Comparison of ENCODE assay signal across 8 cellular contexts in genomic region chr10:78407009-78407711, GRCh38.
A peak's percentile ranks its signal among the peaks of the same experiment; 100 is the strongest.
DNase-seq lines count a peak whose midpoint lies in the region; ATAC-seq and TF ChIP-seq lines count a peak whose summit lies in the region.

No MANE protein-coding gene starts in this region.

- H3K9me3 ChIP-seq in DOHH2 (ENCODE audit: control insufficient read depth, insufficient read depth, low read length) (no peaks in the 10 kb centered on the region), PC-3 (ENCODE audit: low read length) (no peaks in the 10 kb centered on the region), thoracic aorta (no peaks in the 10 kb centered on the region)

- intact Hi-C loops in PC-3 (cut with micrococcal nuclease), result no loop called here

- H3K4me1 ChIP-seq in DOHH2 (ENCODE audit: control insufficient read depth, low read length) (no peaks in the 10 kb centered on the region), PC-3 (ENCODE audit: insufficient read depth, low read length) (peaks cover 13% of the 10 kb centered on the region), thoracic aorta (ENCODE audit: control insufficient read depth in 1 of 2, low read depth in 2 of 2) (peaks cover 27 to 46% of the 10 kb centered on the region in 2 donors)

- no peaks in the 10 kb centered on the region for H3K79me2 ChIP-seq in DOHH2 (ENCODE audit: control insufficient read depth, low read length)
- H3K79me2 ChIP-seq in PC-3 (ENCODE audit: low read length), result no peaks in the 10 kb centered on the region

- H4K20me1 ChIP-seq in DOHH2 (ENCODE audit: control insufficient read depth, insufficient read depth, low read depth, low read length) (no peaks in the 10 kb centered on the region), PC-3 (ENCODE audit: low read length) (no peaks in the 10 kb centered on the region)

- POLR2A ChIA-PET in PC-3 (lab: Charles Lee; ENCODE audit: unreplicated experiment), result interaction anchor here (0.6 kb wide), 1 partner anchor 567 kb away, joined by 34 read pairs; no protein-coding TSS in a partner anchor

- DNase-seq in HT-29 (ENCODE audit: low spot score) (peak; percentile 86), PC-3 (peak; percentile 100), glomerular visceral epithelial cell (ENCODE audit: extremely low spot score) (peak; percentile 82), nucleus accumbens (lab: John Stamatoyannopoulos, UW) (peak in 51 of 56 donors; percentile 24 to 93 (median 69)), thoracic aorta (ENCODE audit: low spot score) (peak; percentile 45)
- peak; percentile 69 for DNase-seq in activated naive CD4-positive, alpha-beta T cell treated with anti-CD3 and anti-CD28 coated beads, Interleukin-2, amount 50 U/mL, for 16 hours

- H3K9me2 ChIP-seq in DOHH2 (replicated peaks; ENCODE audit: control insufficient read depth, low read length), result no peaks in the 10 kb centered on the region
- no peaks in the 10 kb centered on the region for H3K9me2 ChIP-seq in PC-3 (replicated peaks; ENCODE audit: low read length)

- H3K4me2 ChIP-seq in DOHH2 (ENCODE audit: low read length) (peak overlapping the region; percentile 28; the same call in 1 of the 2 replicates), PC-3 (ENCODE audit: low read length) (peak overlapping the region; percentile 70)

- ATAC-seq in PC-3 (peak; percentile 95), thoracic aorta (ENCODE audit: insufficient number of reproducible peaks, low FRiP score, low read depth) (no peak), HG03045 (IDR thresholded peaks at IDR 0.05; ENCODE audit: unreplicated experiment) (no peak)

- H3F3A ChIP-seq in DOHH2 (ENCODE audit: control insufficient read depth, insufficient read depth) (no peaks in the 10 kb centered on the region), PC-3 (ENCODE audit: low read length, unreplicated experiment) (no peaks in the 10 kb centered on the region)

- CTCF ChIA-PET in PC-3 (lab: Charles Lee), result no interaction called here

- TF ChIP-seq CTCF in DOHH2 (IDR thresholded peaks at IDR 0.05; ENCODE audit: low read depth, low read length, poor library complexity, severe bottlenecking), result no peak
- no peak for TF ChIP-seq CTCF in PC-3 (conservative IDR thresholded peaks at IDR 0.05; ENCODE audit: low read depth, low read length)
- no peak for TF ChIP-seq CTCF in thoracic aorta (IDR thresholded peaks at IDR 0.05)

- H3K27me3 ChIP-seq in DOHH2 (ENCODE audit: control insufficient read depth, low read length), result peaks cover 10% of the 10 kb centered on the region; the same call in 1 of the 2 replicates
- H3K27me3 ChIP-seq in PC-3 (ENCODE audit: low read length), result peaks cover 28% of the 10 kb centered on the region
- H3K27me3 ChIP-seq in thoracic aorta (replicated peaks; ENCODE audit: insufficient read depth), result no peaks in the 10 kb centered on the region

- BruUV-seq in PC-3 (replicated peaks; lab: Mats Ljungman, UMichigan), result no TSS peak

- H3K27ac ChIP-seq in DOHH2 (ENCODE audit: low read depth, low read length), result no peak overlapping the region
- no peak overlapping the region for H3K27ac ChIP-seq in PC-3 (ENCODE audit: low read length)
- peak overlapping the region; percentile 8 to 78 for H3K27ac ChIP-seq in thoracic aorta

- H2AFZ ChIP-seq in PC-3 (ENCODE audit: low read length), result peak overlapping the region; percentile 67

- H3K4me3 ChIP-seq in DOHH2 (ENCODE audit: low read length), result no peak overlapping the region
- peak overlapping the region; percentile 53 for H3K4me3 ChIP-seq in PC-3 (ENCODE audit: low read length)
- peak overlapping the region; percentile 60 for H3K4me3 ChIP-seq in thoracic aorta

- no peaks in the 10 kb centered on the region for H3K36me3 ChIP-seq in DOHH2 (ENCODE audit: control insufficient read depth, low read length)
- H3K36me3 ChIP-seq in PC-3 (ENCODE audit: low read depth, low read length), result no peaks in the 10 kb centered on the region
- H3K36me3 ChIP-seq in thoracic aorta, result no peaks in the 10 kb centered on the region

- H3K9ac ChIP-seq in PC-3 (ENCODE audit: low read length), result 0 out of 2 replicates have a peak overlapping the region, but pooled peaks have one; percentile 1

Comparison
In these comparisons a context has a peak if more than half of its experiments do, and no peak if none do; other contexts are left out.
1. H3K27ac ChIP-seq: peak in thoracic aorta (2 of 2); none in DOHH2 (single experiment) and PC-3 (single experiment).
2. DNase-seq: peak in every context shown above with its lines; median percentile 100 in PC-3; 86 in HT-29; 82 in glomerular visceral epithelial cell; 69 in activated naive CD4-positive, alpha-beta T cell treated with anti-CD3 and anti-CD28 coated beads, Interleukin-2, amount 50 U/mL, for 16 hours; 69 in nucleus accumbens; 45 in thoracic aorta.